Comparison of ENCODE assay signal across 14 cellular contexts in genomic region chr21:17821121-17821520, GRCh38. TPM values are rescaled to one million over a fixed set of nuclear protein-coding genes. Genes with fewer than 3 reads are reported as not detected.
DNase-seq lines count a peak whose midpoint lies in the region; ATAC-seq lines count a peak whose summit lies in the region.
"Had no signal": no experiment of that assay in that cellular context is flagged by ENCODE, and none has a peak within 500 bp of the region (broad histone marks: within the 10 kb centered on the region; RNA-seq: fewer than 3 reads in every experiment).

No MANE protein-coding gene starts in this region.

- DNase-seq in stimulated activated naive CD8-positive, alpha-beta T cell treated with anti-CD3 and anti-CD28 coated beads, Interleukin-15, Interleukin-2, amounts not matched to agents 100 U/mL and 50 U/mL, for 24 hours = no peak
- no peak for DNase-seq in activated T-helper 1 cell treated with anti-CD3 and anti-CD28 coated beads, Interleukin-12 subunit alpha, Interleukin-12 subunit beta, Interleukin-2, Interleukin-4 antibody, amounts not matched to agents 30 ng/mL and 10 ng/mL and 1 ng/mL, durations not matched to agents 14 hours and 24 hours and 36 hours (ENCODE audit: low spot score)
- DNase-seq in memory B cell (ENCODE audit: low spot score in 2 of 2) (no peak), hepatic stellate cell (ENCODE audit: low spot score) (no peak), NCI-H1417 treated with DMSO at 0.1 percent for 48 hours (lab: John Stamatoyannopoulos, UW) (no peak), nucleus accumbens (lab: John Stamatoyannopoulos, UW) (no peak), T-helper 9 cell (no peak)
- DNase-seq: colonic mucosa, GM23248, KG1, mesenchymal stem cell, NCI-H1436, substantia nigra had no signal

- H3K27ac Mint-ChIP-seq in stimulated activated naive CD8-positive, alpha-beta T cell treated with anti-CD3 and anti-CD28 coated beads, Interleukin-15, Interleukin-2, amounts not matched to agents 100 ng/mL and 50 ng/mL, for 24 hours = peak overlapping the region; percentile 96
- peak overlapping the region; percentile 100 for H3K27ac Mint-ChIP-seq in activated T-helper 1 cell treated with anti-CD3 and anti-CD28 coated beads, Interleukin-12 subunit alpha, Interleukin-12 subunit beta, Interleukin-2, Interleukin-4 antibody, amounts not matched to agents 30 ng/mL and 10 ng/mL and 1 ng/mL, durations not matched to agents 14 hours and 24 hours and 36 hours
- H3K27ac Mint-ChIP-seq in memory B cell = peak overlapping the region; percentile 96

- H3K36me3 Mint-ChIP-seq in stimulated activated naive CD8-positive, alpha-beta T cell treated with anti-CD3 and anti-CD28 coated beads, Interleukin-15, Interleukin-2, amounts not matched to agents 100 ng/mL and 50 ng/mL, for 24 hours (ENCODE audit: low read depth) = peaks cover 25% of the 10 kb centered on the region
- peaks cover 20% of the 10 kb centered on the region for H3K36me3 Mint-ChIP-seq in activated T-helper 1 cell treated with anti-CD3 and anti-CD28 coated beads, Interleukin-12 subunit alpha, Interleukin-12 subunit beta, Interleukin-2, Interleukin-4 antibody, amounts not matched to agents 30 ng/mL and 10 ng/mL and 1 ng/mL, durations not matched to agents 14 hours and 24 hours and 36 hours (ENCODE audit: low read depth)
- H3K36me3 Mint-ChIP-seq in memory B cell = peaks cover 2% of the 10 kb centered on the region

- no peaks in the 10 kb centered on the region for H3K27me3 Mint-ChIP-seq in stimulated activated naive CD8-positive, alpha-beta T cell treated with anti-CD3 and anti-CD28 coated beads, Interleukin-15, Interleukin-2, amounts not matched to agents 100 ng/mL and 50 ng/mL, for 24 hours
- H3K27me3 Mint-ChIP-seq in activated T-helper 1 cell treated with anti-CD3 and anti-CD28 coated beads, Interleukin-12 subunit alpha, Interleukin-12 subunit beta, Interleukin-2, Interleukin-4 antibody, amounts not matched to agents 30 ng/mL and 10 ng/mL and 1 ng/mL, durations not matched to agents 14 hours and 24 hours and 36 hours (ENCODE audit: insufficient read depth) = no peaks in the 10 kb centered on the region
- H3K27me3 Mint-ChIP-seq in memory B cell = no peaks in the 10 kb centered on the region

- ATAC-seq in stimulated activated naive CD8-positive, alpha-beta T cell treated with anti-CD3 and anti-CD28 coated beads, Interleukin-15, Interleukin-2, amounts not matched to agents 100 U/mL and 50 U/mL, for 24 hours = no peak
- ATAC-seq in memory B cell (ENCODE audit: low read depth) = no peak

- H3K9me3 Mint-ChIP-seq in stimulated activated naive CD8-positive, alpha-beta T cell treated with anti-CD3 and anti-CD28 coated beads, Interleukin-15, Interleukin-2, amounts not matched to agents 100 ng/mL and 50 ng/mL, for 24 hours = peaks cover 16% of the 10 kb centered on the region
- H3K9me3 Mint-ChIP-seq in activated T-helper 1 cell treated with anti-CD3 and anti-CD28 coated beads, Interleukin-12 subunit alpha, Interleukin-12 subunit beta, Interleukin-2, Interleukin-4 antibody, amounts not matched to agents 30 ng/mL and 10 ng/mL and 1 ng/mL, durations not matched to agents 14 hours and 24 hours and 36 hours = peaks cover 20% of the 10 kb centered on the region
- H3K9me3 Mint-ChIP-seq in memory B cell = peaks cover 1% of the 10 kb centered on the region

- H3K4me1 Mint-ChIP-seq in stimulated activated naive CD8-positive, alpha-beta T cell treated with anti-CD3 and anti-CD28 coated beads, Interleukin-15, Interleukin-2, amounts not matched to agents 100 ng/mL and 50 ng/mL, for 24 hours (ENCODE audit: low read depth) = peaks cover 34% of the 10 kb centered on the region
- peaks cover 24% of the 10 kb centered on the region for H3K4me1 Mint-ChIP-seq in activated T-helper 1 cell treated with anti-CD3 and anti-CD28 coated beads, Interleukin-12 subunit alpha, Interleukin-12 subunit beta, Interleukin-2, Interleukin-4 antibody, amounts not matched to agents 30 ng/mL and 10 ng/mL and 1 ng/mL, durations not matched to agents 14 hours and 24 hours and 36 hours (ENCODE audit: low read depth)
- H3K4me1 Mint-ChIP-seq in memory B cell = peaks cover 10% of the 10 kb centered on the region

- H3K4me3 Mint-ChIP-seq in stimulated activated naive CD8-positive, alpha-beta T cell treated with anti-CD3 and anti-CD28 coated beads, Interleukin-15, Interleukin-2, amounts not matched to agents 100 ng/mL and 50 ng/mL, for 24 hours = peak overlapping the region; percentile 87
- H3K4me3 Mint-ChIP-seq in activated T-helper 1 cell treated with anti-CD3 and anti-CD28 coated beads, Interleukin-12 subunit alpha, Interleukin-12 subunit beta, Interleukin-2, Interleukin-4 antibody, amounts not matched to agents 30 ng/mL and 10 ng/mL and 1 ng/mL, durations not matched to agents 14 hours and 24 hours and 36 hours = peak overlapping the region; percentile 88
- H3K4me3 Mint-ChIP-seq in memory B cell = peak overlapping the region; percentile 54

- intact Hi-C loops in activated T-helper 1 cell treated with anti-CD3 and anti-CD28 coated beads, Interleukin-12 subunit alpha, Interleukin-12 subunit beta, Interleukin-2, Interleukin-4 antibody, amounts not matched to agents 30 ng/mL and 10 ng/mL and 1 ng/mL, durations not matched to agents 14 hours and 24 hours and 36 hours (cut with micrococcal nuclease) = no loop called here

RNA-seq across cellular contexts. Expression of gene C21orf91, which starts 2.0 kb away (rescaled TPM):
- 45.4 and 49.2 TPM in 2 replicates for total RNA-seq in activated T-helper 1 cell treated with anti-CD3 and anti-CD28 coated beads, Interleukin-12 subunit alpha, Interleukin-12 subunit beta, Interleukin-2, Interleukin-4 antibody, amounts not matched to agents 30 ng/mL and 10 ng/mL and 1 ng/mL, durations not matched to agents 14 hours and 24 hours and 36 hours
